ENCODE assay signal across 18 cellular contexts in the genomic region with DNA sequence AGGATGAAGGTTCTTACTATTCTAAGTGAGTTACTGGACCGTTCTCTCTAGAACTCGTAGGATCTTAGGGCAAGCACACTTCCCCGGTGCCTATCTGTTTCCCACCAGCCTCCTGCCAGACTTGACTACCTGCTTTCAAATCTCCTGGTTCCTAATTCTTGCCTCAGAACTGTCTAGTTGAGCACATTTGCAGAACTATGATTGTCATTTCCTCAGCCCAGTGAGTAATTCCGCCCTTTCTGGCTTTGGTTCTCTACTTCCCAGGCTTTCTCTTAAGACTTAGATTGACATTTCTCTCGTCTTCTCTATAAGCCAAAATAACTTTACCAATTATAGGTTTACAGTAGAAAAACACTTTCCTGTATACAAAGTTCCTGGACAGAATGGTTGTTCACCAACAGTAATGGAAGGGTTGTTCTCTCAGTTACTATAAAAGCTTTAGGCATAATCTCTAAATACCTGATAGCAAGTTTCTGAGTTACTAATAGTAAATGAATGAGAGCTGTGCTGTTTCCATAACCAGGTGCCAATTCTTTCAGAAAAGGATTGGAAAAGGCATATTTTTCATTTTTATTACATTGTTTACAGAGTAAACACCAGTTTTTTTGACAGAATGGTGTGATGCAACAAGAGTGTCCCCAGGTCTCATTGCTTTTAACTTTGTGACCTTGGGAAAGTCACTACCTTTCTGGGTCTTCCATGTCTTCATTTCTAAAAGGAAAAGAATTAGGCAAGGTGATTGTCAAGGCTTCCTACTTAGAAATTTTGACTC. TPM values are rescaled to one million over a fixed set of nuclear protein-coding genes. Genes with fewer than 3 reads are reported as not detected.
DNase-seq lines count a peak whose midpoint lies in the region; ATAC-seq, FAIRE-seq and TF ChIP-seq lines count a peak whose summit lies in the region.
"Had no signal": no experiment of that assay in that cellular context is flagged by ENCODE, and none has a peak within 500 bp of the region (broad histone marks: within the 10 kb centered on the region; RNA-seq: fewer than 3 reads in every experiment).

No MANE protein-coding gene starts in this region.

- H3K4me1 ChIP-seq in astrocyte (ENCODE audit: insufficient read depth, low read length) (peaks cover 7% of the 10 kb centered on the region), thoracic aorta (ENCODE audit: control insufficient read depth in 1 of 2, low read depth in 2 of 2) (peaks cover 5 to 23% of the 10 kb centered on the region in 2 donors)
- H3K4me1 ChIP-seq: BLaER1 treated with 17β-estradiol and CSF1 and Interleukin-3, amounts not matched to agents 10 nM and 100 nM; HAP-1 had no signal

- no peak overlapping the region for H2AFZ ChIP-seq in astrocyte (ENCODE audit: low read depth, low read length)

- H3K4me3 Mint-ChIP-seq in astrocyte (ENCODE audit: unreplicated experiment) = peak overlapping the region; percentile 17
- H3K4me3 Mint-ChIP-seq: CD4-positive, alpha-beta T cell had no signal

- peaks cover 23% of the 10 kb centered on the region for H3K4me1 Mint-ChIP-seq in astrocyte (ENCODE audit: low read depth, unreplicated experiment)

- H3K9me3 Mint-ChIP-seq in astrocyte (ENCODE audit: unreplicated experiment) = no peaks in the 10 kb centered on the region
- H3K9me3 Mint-ChIP-seq: CD4-positive, alpha-beta T cell had no signal

- DNase-seq in EH (ENCODE audit: low read depth) = peak; percentile 23
- no peak for DNase-seq in astrocyte (ENCODE audit: low read depth)
- peak; percentile 16 for DNase-seq in epithelial cell of esophagus (ENCODE audit: low read depth)
- no peak for DNase-seq in thoracic aorta (ENCODE audit: low spot score)
- DNase-seq in GDM1 (lab: John Stamatoyannopoulos, UW) = no peak
- DNase-seq in DMS53 (lab: John Stamatoyannopoulos, UW) = no peak
- DNase-seq: ACHN; Calu3; CD4-positive, alpha-beta T cell; DMS 273 treated with DMSO at 0.1 percent for 48 hours; DMS79; EL had no signal

- no peaks in the 10 kb centered on the region for H3K27me3 Mint-ChIP-seq in astrocyte (ENCODE audit: low read depth, unreplicated experiment)
- H3K27me3 Mint-ChIP-seq: CD4-positive, alpha-beta T cell had no signal

- no peak overlapping the region for H3K4me3 ChIP-seq in astrocyte (ENCODE audit: insufficient read depth, low read depth, low read length)
- no peak overlapping the region for H3K4me3 ChIP-seq in epithelial cell of esophagus (ENCODE audit: low read length)
- H3K4me3 ChIP-seq in thoracic aorta = no peak overlapping the region
- H3K4me3 ChIP-seq: BLaER1 treated with 17β-estradiol and CSF1 and Interleukin-3, amounts not matched to agents 10 nM and 100 nM; HAP-1 had no signal

- H3K27ac Mint-ChIP-seq in astrocyte (ENCODE audit: unreplicated experiment) = peak overlapping the region; percentile 63
- H3K27ac Mint-ChIP-seq: CD4-positive, alpha-beta T cell had no signal

- no peak for FAIRE-seq in astrocyte (lab: Jason Lieb, UNC)
- FAIRE-seq: GM12892, GM19239, H1 had no signal

- no peak overlapping the region for H3K4me2 ChIP-seq in astrocyte (ENCODE audit: low read length)
- H3K4me2 ChIP-seq: BLaER1 treated with 17β-estradiol and CSF1 and Interleukin-3, amounts not matched to agents 10 nM and 100 nM had no signal

- no peaks in the 10 kb centered on the region for H4K20me1 ChIP-seq in astrocyte (ENCODE audit: insufficient read depth, low read length)
- H4K20me1 ChIP-seq: BLaER1 treated with 17β-estradiol and CSF1 and Interleukin-3, amounts not matched to agents 10 nM and 100 nM had no signal

- no peaks in the 10 kb centered on the region for H3K36me3 ChIP-seq in astrocyte (ENCODE audit: insufficient read depth, low read length)
- H3K36me3 ChIP-seq in thoracic aorta = peaks cover 7% of the 10 kb centered on the region

- no peaks in the 10 kb centered on the region for H3K27me3 ChIP-seq in astrocyte (ENCODE audit: insufficient read depth, low read length)
- no peaks in the 10 kb centered on the region for H3K27me3 ChIP-seq in thoracic aorta (replicated peaks; ENCODE audit: insufficient read depth)
- H3K27me3 ChIP-seq: BLaER1 treated with 17β-estradiol and CSF1 and Interleukin-3, amounts not matched to agents 10 nM and 100 nM had no signal

- no peaks in the 10 kb centered on the region for H3K9me3 ChIP-seq in astrocyte (ENCODE audit: insufficient read depth, low read depth, low read length)
- no peaks in the 10 kb centered on the region for H3K9me3 ChIP-seq in thoracic aorta
- H3K9me3 ChIP-seq: BLaER1 treated with 17β-estradiol and CSF1 and Interleukin-3, amounts not matched to agents 10 nM and 100 nM; HAP-1 had no signal

- H3K27ac ChIP-seq in astrocyte (ENCODE audit: low read depth, low read length) = no peak overlapping the region
- peak overlapping the region; percentile 9 to 14 for H3K27ac ChIP-seq in thoracic aorta
- H3K27ac ChIP-seq: BLaER1 treated with 17β-estradiol and CSF1 and Interleukin-3, amounts not matched to agents 10 nM and 100 nM had no signal

- TF ChIP-seq CTCF in astrocyte (IDR thresholded peaks at IDR 0.05; ENCODE audit: insufficient read depth, low read depth, low read length) = no peak
- no peak for TF ChIP-seq CTCF in epithelial cell of esophagus (IDR thresholded peaks at IDR 0.05; ENCODE audit: insufficient read depth, low read depth, low read length, missing control alignments)
- TF ChIP-seq CTCF in thoracic aorta (IDR thresholded peaks at IDR 0.05) = no peak

- H3K79me2 ChIP-seq in astrocyte (ENCODE audit: insufficient read depth, low read length) = no peaks in the 10 kb centered on the region

- peaks cover 3% of the 10 kb centered on the region for H3K36me3 Mint-ChIP-seq in astrocyte (ENCODE audit: low read depth, unreplicated experiment)

- ATAC-seq in thoracic aorta (ENCODE audit: insufficient number of reproducible peaks, low FRiP score, low read depth) (no peak), HG03095 (IDR thresholded peaks at IDR 0.05; ENCODE audit: unreplicated experiment) (no peak)

- H3K9ac ChIP-seq in astrocyte (ENCODE audit: low read length) = no peak overlapping the region
- H3K9ac ChIP-seq: BLaER1 treated with 17β-estradiol and CSF1 and Interleukin-3, amounts not matched to agents 10 nM and 100 nM had no signal

RNA-seq across cellular contexts. Expression of gene PLEKHA8, which starts 41.1 kb away (rescaled TPM):
- total RNA-seq in astrocyte (26.3 and 34.7 TPM in 2 replicates), thoracic aorta (10 to 100 TPM in 1 of 2 donors, 1 to 10 TPM in 1; 6.6 to 10.0 TPM)

RNA-seq across cellular contexts. Expression of gene FKBP14, which starts 42.8 kb away (rescaled TPM):
- total RNA-seq in astrocyte (100 and 123 TPM in 2 replicates), thoracic aorta (10 to 100 TPM; 12.6 to 15.2 TPM)

Comparison
In these comparisons a context has a peak if more than half of its experiments do, and no peak if none do; other contexts are left out.
1. DNase-seq: peak in EH (single experiment) and epithelial cell of esophagus (single experiment); none in astrocyte (single experiment), thoracic aorta (single experiment), GDM1 (single experiment) and DMS53 (single experiment).